Comparison of ENCODE assay signal across 11 cellular contexts in genomic region chr4:32462944-32463343, GRCh38.
DNase-seq lines count a peak whose midpoint lies in the region; ATAC-seq, FAIRE-seq and TF ChIP-seq lines count a peak whose summit lies in the region.
"Had no signal": no experiment of that assay in that cellular context is flagged by ENCODE, and none has a peak within 500 bp of the region (broad histone marks: within the 10 kb centered on the region; RNA-seq: fewer than 3 reads in every experiment).

No MANE protein-coding gene starts in this region.

- intact Hi-C loops in stomach (cut with DNase I; ENCODE audit: low total_unique reads) = no loop called here

- H3K27ac ChIP-seq in stomach = no peak overlapping the region

- no peak for TF ChIP-seq POLR2A in stomach (IDR thresholded peaks at IDR 0.05)

- H3K27me3 ChIP-seq in stomach = no peaks in the 10 kb centered on the region

- no peaks in the 10 kb centered on the region for H3K36me3 ChIP-seq in stomach

- H3K4me3 ChIP-seq in Jurkat, Clone E6-1 (ENCODE audit: low read length) = no peak overlapping the region
- no peak overlapping the region for H3K4me3 ChIP-seq in stomach

- peaks cover 0 to 6% (median 0%) of the 10 kb centered on the region in 4 donors for H3K9me3 ChIP-seq in stomach

- FAIRE-seq in D721Med (lab: Jason Lieb, UNC) = no peak
- FAIRE-seq: GM12891 had no signal

- DNase-seq in D721Med (ENCODE audit: insufficient read length, low spot score) (no peak), amniotic epithelial cell (ENCODE audit: low read depth) (peak; percentile 14), left lobe of liver (ENCODE audit: low spot score) (peak; percentile 47), stomach (no peak), NCI-H226 (no peak)
- peak; percentile 14 for DNase-seq in Jurkat, Clone E6-1 (ENCODE audit: low read depth, low spot score)
- DNase-seq in stimulated activated CD4-positive, alpha-beta T cell treated with anti-CD3 and anti-CD28 coated beads, Interleukin-4, amount 100 ng/mL, for 1 hour = no peak
- DNase-seq: activated T-cell treated with anti-CD3 and anti-CD28 coated beads, Interleukin-2, amount 50 U/mL, for 24 hours; Right ventricle myocardium superior had no signal

- 85 to 97% (median 95%) methylated on average over 1 of the region's 1 CpG for WGBS in stomach, 5 donors

- TF ChIP-seq EP300 in stomach (IDR thresholded peaks at IDR 0.05) = no peak

- TF ChIP-seq CTCF in D721Med (IDR thresholded peaks at IDR 0.05; ENCODE audit: insufficient read depth, missing control alignments) = peak; percentile 24
- TF ChIP-seq CTCF in stomach (IDR thresholded peaks at IDR 0.05) = peak in 1 of 7 experiments; percentile 10

- ATAC-seq in left lobe of liver (peak; percentile 91), HG03139 (IDR thresholded peaks at IDR 0.05; ENCODE audit: unreplicated experiment) (no peak)

- no peaks in the 10 kb centered on the region for H3K4me1 ChIP-seq in stomach

Comparison
In these comparisons a context has a peak if more than half of its experiments do, and no peak if none do; other contexts are left out.
1. DNase-seq: peak in Jurkat, Clone E6-1 (single experiment), amniotic epithelial cell (single experiment) and left lobe of liver (single experiment); none in D721Med (single experiment), stomach (single experiment), NCI-H226 (single experiment) and stimulated activated CD4-positive, alpha-beta T cell treated with anti-CD3 and anti-CD28 coated beads, Interleukin-4, amount 100 ng/mL, for 1 hour (single experiment).